7 cellular contexts compared by ENCODE assay signal in the genomic region with DNA sequence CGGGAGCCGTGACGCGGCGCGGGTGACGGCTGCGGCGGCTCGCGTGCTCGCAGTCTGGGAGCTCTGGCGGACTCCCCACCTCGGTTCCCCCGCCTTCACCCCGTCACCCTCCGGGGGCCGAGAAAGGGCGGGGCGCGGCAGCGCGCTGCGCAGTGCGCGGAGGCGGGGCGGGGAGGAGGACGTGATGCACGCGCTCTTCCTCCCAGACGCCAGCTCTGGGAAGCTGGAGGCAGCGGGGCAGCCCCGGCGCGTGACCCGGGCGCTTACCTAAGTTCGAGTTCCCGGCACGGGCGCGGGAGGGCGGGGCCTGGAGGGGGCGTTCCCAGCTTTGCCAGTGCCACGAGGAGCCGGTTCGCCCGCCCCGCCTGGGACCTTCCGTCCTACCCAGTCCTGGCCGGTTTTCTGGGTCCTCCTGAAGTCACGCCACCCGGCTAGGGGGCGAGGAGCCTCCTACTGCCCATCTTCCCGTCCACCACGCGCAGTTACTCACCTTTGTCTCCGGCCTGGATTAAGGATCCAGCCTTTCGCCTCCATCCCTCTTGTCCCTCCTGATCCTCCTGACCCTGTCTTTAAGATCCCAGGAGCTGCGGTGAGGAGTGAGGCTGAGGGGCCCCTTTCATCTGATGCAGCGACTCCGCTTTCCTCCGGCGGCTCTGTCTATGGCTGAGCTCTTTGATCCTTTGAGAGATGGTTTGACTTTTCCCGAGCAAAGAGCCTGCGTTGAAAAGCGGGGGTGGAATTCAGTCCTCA. TPM values are rescaled to one million over a fixed set of nuclear protein-coding genes. Genes with fewer than 3 reads are reported as not detected.
DNase-seq lines count a peak whose midpoint lies in the region; ATAC-seq, FAIRE-seq and TF ChIP-seq lines count a peak whose summit lies in the region.

No MANE protein-coding gene starts in this region.

- H3K79me2 ChIP-seq in hepatocyte: peaks cover 34% of the 10 kb centered on the region

- peak overlapping the region; percentile 23 for H2AFZ ChIP-seq in hepatocyte

- H3K4me2 ChIP-seq in hepatocyte: peak overlapping the region; percentile 78

- peaks cover 35% of the 10 kb centered on the region for H4K20me1 ChIP-seq in hepatocyte (ENCODE audit: insufficient read depth, poor library complexity, severe bottlenecking)

- no peaks in the 10 kb centered on the region for H3K9me2 ChIP-seq in hepatocyte (replicated peaks; ENCODE audit: insufficient read depth)

- 2% methylated on average over 18 of the region's 68 CpGs for WGBS in hepatocyte (ENCODE audit: low lambda C conversion rate, missing lambda C conversion rate)

- in situ Hi-C loops in astrocyte of the cerebellum (cut with HindIII; ENCODE audit: low sequenced_read_pairs): no loop called here

- H3K9me3 ChIP-seq in hepatocyte (ENCODE audit: low read depth): no peaks in the 10 kb centered on the region

- peaks cover 6% of the 10 kb centered on the region for H3K4me1 ChIP-seq in hepatocyte (ENCODE audit: insufficient read depth)

- peak overlapping the region; percentile 83 for H3K4me3 ChIP-seq in astrocyte of the cerebellum (ENCODE audit: low read depth, low read length)
- peak overlapping the region; percentile 28 for H3K4me3 ChIP-seq in hepatocyte

- peak overlapping the region; percentile 99 for H3K27ac ChIP-seq in hepatocyte

- ATAC-seq in HG02973 (IDR thresholded peaks at IDR 0.05; ENCODE audit: unreplicated experiment): peak; percentile 67

- peak; percentile 99 for FAIRE-seq in GM18507 (lab: Jason Lieb, UNC)

- H3K36me3 ChIP-seq in hepatocyte (replicated peaks; ENCODE audit: insufficient read depth, low read depth): no peaks in the 10 kb centered on the region

- H3K27me3 ChIP-seq in hepatocyte: no peaks in the 10 kb centered on the region

- no peak for TF ChIP-seq CTCF in astrocyte of the cerebellum (IDR thresholded peaks at IDR 0.05; ENCODE audit: low read depth, low read length, missing control alignments)
- no peak for TF ChIP-seq CTCF in hepatocyte (IDR thresholded peaks at IDR 0.05; ENCODE audit: poor library complexity)

- peak; percentile 81 for DNase-seq in GM18507 (ENCODE audit: extremely low spot score, insufficient read length, low read depth)
- peak; percentile 97 to 99 for DNase-seq in NCI-H1930 (lab: John Stamatoyannopoulos, UW)
- DNase-seq in T-helper 22 cell (ENCODE audit: low read depth): peak; percentile 99
- DNase-seq in astrocyte of the cerebellum (ENCODE audit: low read depth): peak; percentile 92
- peak; percentile 99 for DNase-seq in hepatocyte (ENCODE audit: low spot score)
- DNase-seq in renal cortical epithelial cell (ENCODE audit: low read depth): peak; percentile 94

RNA-seq across cellular contexts. Expression of a gene that starts 0.4 kb away (rescaled TPM):
- 251 and 299 TPM in 2 replicates for total RNA-seq in hepatocyte
- 71.8 and 98.9 TPM in 2 replicates for polyA plus RNA-seq in hepatocyte
- total RNA-seq in renal cortical epithelial cell: 154 and 209 TPM in 2 replicates

Comparison
In these comparisons a context has a peak if more than half of its experiments do, and no peak if none do; other contexts are left out.
1. Peak in every context shown above with its lines: DNase-seq, ATAC-seq, H3K4me3 ChIP-seq and H3K27ac ChIP-seq.